12 cellular contexts compared by ENCODE assay signal in genomic region chr1:205669341-205670142, GRCh38. TPM values are rescaled to one million over a fixed set of nuclear protein-coding genes. Genes with fewer than 3 reads are reported as not detected.
DNase-seq lines count a peak whose midpoint lies in the region; ATAC-seq and TF ChIP-seq lines count a peak whose summit lies in the region.
"Had no signal": no experiment of that assay in that cellular context is flagged by ENCODE, and none has a peak within 500 bp of the region (broad histone marks: within the 10 kb centered on the region; RNA-seq: fewer than 3 reads in every experiment).

No MANE protein-coding gene starts in this region.

- peaks cover 30% of the 10 kb centered on the region for H3K27me3 Mint-ChIP-seq in T-helper 17 cell

- WGBS in thyroid gland, 2 donors: 63 to 69% methylated on average over 16 to 18 of the region's 20 CpGs
- WGBS in aorta, 2 donors: 73 to 78% methylated on average over 20 of the region's 20 CpGs

- H3K36me3 ChIP-seq in thyroid gland (no peaks in the 10 kb centered on the region), aorta (ENCODE audit: control insufficient read depth in 1 of 2, insufficient read depth in 2 of 2, low read length in 1 of 2) (no peaks in the 10 kb centered on the region)
- H3K36me3 ChIP-seq: HAP-1 had no signal

- TF ChIP-seq POLR2A in thyroid gland (IDR thresholded peaks at IDR 0.05): no peak

- H3K4me3 ChIP-seq in thyroid gland (replicated peaks in 1 of 3) (no peak overlapping the region), aorta (ENCODE audit: low read length in 2 of 2) (no peak overlapping the region)
- H3K4me3 ChIP-seq: HAP-1 had no signal

- H3K4me3 Mint-ChIP-seq in T-helper 17 cell: no peak overlapping the region
- H3K4me3 Mint-ChIP-seq: CD8-positive, alpha-beta T cell had no signal

- no peak overlapping the region for H3K27ac Mint-ChIP-seq in T-helper 17 cell
- H3K27ac Mint-ChIP-seq: CD8-positive, alpha-beta T cell had no signal

- TF ChIP-seq CTCF in thyroid gland (IDR thresholded peaks at IDR 0.05): no peak

- peak; percentile 29 for ATAC-seq in GM21737 (IDR thresholded peaks at IDR 0.05; ENCODE audit: unreplicated experiment)
- peak; percentile 25 for ATAC-seq in T-helper 17 cell
- no peak for ATAC-seq in aorta (ENCODE audit: low FRiP score)
- ATAC-seq: CD8-positive, alpha-beta T cell had no signal

- H3K4me1 ChIP-seq in thyroid gland: peaks cover 0 to 2% of the 10 kb centered on the region in 2 donors
- H3K4me1 ChIP-seq in aorta (ENCODE audit: control insufficient read depth in 1 of 2, insufficient read depth in 2 of 2, low read length in 2 of 2): peaks cover 0 to 4% of the 10 kb centered on the region in 2 donors

- peaks cover 5% of the 10 kb centered on the region for H3K4me1 Mint-ChIP-seq in T-helper 17 cell

- H3K36me3 Mint-ChIP-seq in T-helper 17 cell (ENCODE audit: low read depth): no peaks in the 10 kb centered on the region
- H3K36me3 Mint-ChIP-seq: CD8-positive, alpha-beta T cell had no signal

- intact Hi-C loops in thyroid gland (cut with DNase I) (loop anchor here (10.0 kb wide), 1 partner anchor 245 kb away; no protein-coding TSS in a partner anchor), aorta (cut with DNase I) (loop anchor here in 1 of 2 donors (10.0 kb wide), 1 partner anchor 305 kb away; no protein-coding TSS in a partner anchor)

- no peaks in the 10 kb centered on the region for H3K9me3 ChIP-seq in T-helper 17 cell (ENCODE audit: control insufficient read depth, low read length, poor library complexity, severe bottlenecking)
- no peaks in the 10 kb centered on the region for H3K9me3 ChIP-seq in thyroid gland
- H3K9me3 ChIP-seq in aorta (ENCODE audit: control insufficient read depth, low read length): no peaks in the 10 kb centered on the region
- H3K9me3 ChIP-seq: HAP-1 had no signal

- H3K27me3 ChIP-seq in thyroid gland (no peaks in the 10 kb centered on the region), aorta (ENCODE audit: control insufficient read depth in 1 of 2, insufficient read depth in 2 of 2, low read length in 1 of 2) (no peaks in the 10 kb centered on the region)

- DNase-seq in CD1c-positive myeloid dendritic cell (ENCODE audit: extremely low spot score): peak; percentile 60
- DNase-seq in T-helper 17 cell: no peak
- peak; percentile 22 for DNase-seq in midbrain (lab: John Stamatoyannopoulos, UW)
- no peak for DNase-seq in NCI-H1048 (lab: John Stamatoyannopoulos, UW)
- DNase-seq in NCI-H1417 (lab: John Stamatoyannopoulos, UW): no peak
- no peak for DNase-seq in thyroid gland
- DNase-seq in aorta: no peak
- DNase-seq: CD8-positive, alpha-beta T cell; mammary epithelial cell; NCI-H69 had no signal

- no peak overlapping the region for H3K27ac ChIP-seq in thyroid gland
- no peak overlapping the region for H3K27ac ChIP-seq in aorta (ENCODE audit: low read depth in 1 of 2, low read length in 2 of 2)

RNA-seq across cellular contexts. Expression of gene SLC45A3, which starts 10.8 kb away (rescaled TPM):
- total RNA-seq in T-helper 17 cell: 1 to 10 TPM in 1 of 2 donors, under 1 TPM in 1; 0.80 to 1.7 TPM
- total RNA-seq in thyroid gland: 1 to 10 TPM; 1.4 to 6.7 (median 2.6) TPM
- 1 to 10 TPM; 4.8 to 7.0 TPM for total RNA-seq in aorta
- polyA plus RNA-seq in aorta: 10 to 100 TPM in 1 of 2 donors, 1 to 10 TPM in 1; 3.0 to 14.1 TPM

RNA-seq across cellular contexts. Expression of gene ELK4, which starts 37.7 kb away (rescaled TPM):
- 100 to 1,000 TPM in 1 of 2 donors, 10 to 100 TPM in 1; 92.8 to 100 TPM for total RNA-seq in T-helper 17 cell
- total RNA-seq in thyroid gland: 10 to 100 TPM; 18.0 to 33.9 (median 28.4) TPM
- 10 to 100 TPM; 66.1 to 90.4 TPM for total RNA-seq in aorta
- 1 to 10 TPM; 6.0 to 6.5 TPM for polyA plus RNA-seq in aorta

Comparison
In these comparisons a context has a peak if more than half of its experiments do, and no peak if none do; other contexts are left out.
1. DNase-seq: peak in CD1c-positive myeloid dendritic cell (single experiment) and midbrain (single experiment); none in T-helper 17 cell (0 of 3), NCI-H1048 (single experiment), NCI-H1417 (0 of 3), thyroid gland (0 of 2) and aorta (0 of 2).